1 cellular context compared by ENCODE assay signal in genomic region chr19:11181488-11181887, GRCh38.
TF ChIP-seq lines count a peak whose summit lies in the region.

No MANE protein-coding gene starts in this region.

TF ChIP-seq in H1, 55 proteins besides CTCF, POLR2A, EP300 and RAD21:
- TF ChIP-seq KDM4A (IDR thresholded peaks at IDR 0.05; ENCODE audit: low read depth, low read length, severe bottlenecking) (no peak), CEBPB (IDR thresholded peaks at IDR 0.05; ENCODE audit: low read depth, low read length) (peak; percentile 87; the same call in 1 of the 2 replicates)
